In genomic region chr15:90079619-90080559, GRCh38 we compare ENCODE assay signal across 19 cellular contexts.
"Had no signal": no experiment of that assay in that cellular context is flagged by ENCODE, and none has a peak within 500 bp of the region (broad histone marks: within the 10 kb centered on the region; RNA-seq: fewer than 3 reads in every experiment).

No MANE protein-coding gene starts in this region.

- H3K27me3 ChIP-seq: heart right ventricle, neutrophil, stomach had no signal

- ATAC-seq: activated CD8-positive, alpha-beta T cell treated with anti-CD3 and anti-CD28 coated beads for 36 hours; activated T-cell treated with anti-CD3 and anti-CD28 coated beads, Interleukin-2, amount 50 U/mL, for 4 hours had no signal

- H3K4me3 Mint-ChIP-seq: activated B cell treated with CpG ODN at 0.5 μM for 24 hours; activated CD8-positive, alpha-beta T cell treated with anti-CD3 and anti-CD28 coated beads for 36 hours; activated T-cell treated with anti-CD3 and anti-CD28 coated beads, Interleukin-2, amount 50 U/mL, for 4 hours; brain; naive B cell; T-helper 2 cell treated with Interferon-gamma antibody and Interleukin-4, amounts not matched to agents 5 μg/mL and 100 μg/mL, for 36 hours had no signal

- H3K27me3 Mint-ChIP-seq: activated B cell treated with CpG ODN at 0.5 μM for 24 hours; activated CD8-positive, alpha-beta T cell treated with anti-CD3 and anti-CD28 coated beads for 36 hours; brain; naive B cell had no signal

- H3K4me3 ChIP-seq: heart right ventricle, lung, stomach, thoracic aorta had no signal

- H3K27ac Mint-ChIP-seq: activated B cell treated with CpG ODN at 0.5 μM for 24 hours; activated CD8-positive, alpha-beta T cell treated with anti-CD3 and anti-CD28 coated beads for 36 hours; T-helper 2 cell treated with Interferon-gamma antibody and Interleukin-4, amounts not matched to agents 5 μg/mL and 100 μg/mL, for 36 hours had no signal

- H3K27ac ChIP-seq: thoracic aorta had no signal

- H3K4me1 Mint-ChIP-seq: naive B cell had no signal

- DNase-seq: activated B cell treated with CpG ODN at 0.5 μM for 24 hours; activated CD4-positive, alpha-beta T cell treated with anti-CD3 and anti-CD28 coated beads for 48 hours; activated CD8-positive, alpha-beta T cell treated with anti-CD3 and anti-CD28 coated beads for 36 hours; activated effector memory CD4-positive, alpha-beta T cell treated with Interleukin-2 at 50 U/mL for 16 hours; activated T-cell treated with anti-CD3 and anti-CD28 coated beads, Interleukin-2, amount 50 U/mL, for 4 hours; effector memory CD4-positive, alpha-beta T cell; heart right ventricle; midbrain; naive B cell; posterior cingulate gyrus; stimulated activated CD4-positive, alpha-beta T cell treated with anti-CD3 and anti-CD28 coated beads, Interleukin-4, amount 100 ng/mL, for 4 hours; stimulated activated CD8-positive, alpha-beta memory T cell treated with anti-CD3 and anti-CD28 coated beads, Interleukin-4, amount 100 ng/mL, for 48 hours; stomach had no signal

- H3K9me3 Mint-ChIP-seq: activated B cell treated with CpG ODN at 0.5 μM for 24 hours; activated CD8-positive, alpha-beta T cell treated with anti-CD3 and anti-CD28 coated beads for 36 hours; activated naive CD4-positive, alpha-beta T cell treated with anti-CD3 and anti-CD28 coated beads, Interleukin-2, amount 50 U/mL, for 72 hours; activated T-cell treated with anti-CD3 and anti-CD28 coated beads, Interleukin-2, amount 50 U/mL, for 4 hours; brain; naive B cell; T-helper 2 cell treated with Interferon-gamma antibody and Interleukin-4, amounts not matched to agents 5 μg/mL and 100 μg/mL, for 36 hours had no signal

- H3K9me3 ChIP-seq: heart right ventricle, neutrophil, stomach, thoracic aorta had no signal

- H3K36me3 Mint-ChIP-seq: activated naive CD4-positive, alpha-beta T cell treated with anti-CD3 and anti-CD28 coated beads, Interleukin-2, amount 50 U/mL, for 72 hours; naive B cell had no signal
